In genomic region chr19:5031231-5032100, GRCh38 we compare ENCODE assay signal across 1 cellular context.
A peak's percentile ranks its signal among the peaks of the same experiment; 100 is the strongest.
TF ChIP-seq lines count a peak whose summit lies in the region.

No MANE protein-coding gene starts in this region.

TF ChIP-seq in HEK293, 187 proteins besides CTCF, POLR2A, EP300 and RAD21 (continued from another document):
- TF ChIP-seq ATF2 (tag by site-specific recombination; IDR thresholded peaks at IDR 0.05; ENCODE audit: low read depth) (0 out of 2 replicates have a peak, but pooled peaks have one; percentile 53), ZNF626 (tag by site-specific recombination; IDR thresholded peaks at IDR 0.05) (no peak), MZF1 (tag by site-specific recombination; IDR thresholded peaks at IDR 0.05; ENCODE audit: borderline replicate concordance) (no peak), ZNF324 (tag by site-specific recombination; IDR thresholded peaks at IDR 0.05) (peak; percentile 46; the same call in 1 of the 2 replicates), ZIC2 (tag by site-specific recombination; IDR thresholded peaks at IDR 0.05) (peak; percentile 98), ZNF174 (tag by site-specific recombination; IDR thresholded peaks at IDR 0.05) (no peak), ZNF561 (tag by site-specific recombination; IDR thresholded peaks at IDR 0.05; ENCODE audit: borderline replicate concordance) (peak; percentile 64; the same call in 1 of the 2 replicates), ZNF311 (tag by site-specific recombination; IDR thresholded peaks at IDR 0.05; ENCODE audit: borderline replicate concordance) (no peak), SCRT2 (tag by site-specific recombination; IDR thresholded peaks at IDR 0.05) (no peak), GLIS2 (tag by site-specific recombination; IDR thresholded peaks at IDR 0.05) (peak; percentile 77; the same call in 1 of the 2 replicates)
